1 cellular context compared by ENCODE assay signal in the genomic region with DNA sequence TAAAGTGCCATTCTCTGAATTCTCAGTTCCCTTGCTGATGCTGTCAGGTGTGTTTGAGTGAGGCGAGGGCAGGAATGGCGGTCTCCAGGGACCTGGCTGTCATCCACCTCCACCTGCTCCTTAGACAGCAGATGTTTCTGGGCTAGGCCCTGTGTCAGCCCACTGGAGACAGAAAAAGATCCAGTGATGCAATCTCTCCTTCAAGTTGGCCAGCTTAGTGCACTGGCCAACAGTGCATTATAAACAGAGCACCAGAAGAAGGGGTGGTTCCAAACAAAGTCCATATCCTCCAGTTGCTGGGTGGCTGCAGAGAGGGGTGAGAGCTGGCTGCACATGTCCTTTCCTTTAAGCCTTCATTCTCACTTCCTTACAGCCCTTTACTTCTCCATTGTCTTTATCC.
TF ChIP-seq lines count a peak whose summit lies in the region.

No MANE protein-coding gene starts in this region.

TF ChIP-seq in HepG2, 621 proteins besides CTCF, POLR2A, EP300 and RAD21:
- TF ChIP-seq, protein P1, sequence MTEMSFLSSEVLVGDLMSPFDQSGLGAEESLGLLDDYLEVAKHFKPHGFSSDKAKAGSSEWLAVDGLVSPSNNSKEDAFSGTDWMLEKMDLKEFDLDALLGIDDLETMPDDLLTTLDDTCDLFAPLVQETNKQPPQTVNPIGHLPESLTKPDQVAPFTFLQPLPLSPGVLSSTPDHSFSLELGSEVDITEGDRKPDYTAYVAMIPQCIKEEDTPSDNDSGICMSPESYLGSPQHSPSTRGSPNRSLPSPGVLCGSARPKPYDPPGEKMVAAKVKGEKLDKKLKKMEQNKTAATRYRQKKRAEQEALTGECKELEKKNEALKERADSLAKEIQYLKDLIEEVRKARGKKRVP (CRISPR knock-in tag; IDR thresholded peaks at IDR 0.05), result peak in 1 of 2 experiments; percentile 49; a peak in 1 of 4 replicates
- 0 out of 2 replicates have a peak, but pooled peaks have one; percentile 9 for TF ChIP-seq GATAD2A (CRISPR knock-in tag; IDR thresholded peaks at IDR 0.05)
- TF ChIP-seq CEBPG (CRISPR knock-in tag; IDR thresholded peaks at IDR 0.05), result peak; percentile 76; the same call in 1 of the 2 replicates
- TF ChIP-seq SSRP1 (CRISPR knock-in tag; IDR thresholded peaks at IDR 0.05), result no peak
